In the genomic region with DNA sequence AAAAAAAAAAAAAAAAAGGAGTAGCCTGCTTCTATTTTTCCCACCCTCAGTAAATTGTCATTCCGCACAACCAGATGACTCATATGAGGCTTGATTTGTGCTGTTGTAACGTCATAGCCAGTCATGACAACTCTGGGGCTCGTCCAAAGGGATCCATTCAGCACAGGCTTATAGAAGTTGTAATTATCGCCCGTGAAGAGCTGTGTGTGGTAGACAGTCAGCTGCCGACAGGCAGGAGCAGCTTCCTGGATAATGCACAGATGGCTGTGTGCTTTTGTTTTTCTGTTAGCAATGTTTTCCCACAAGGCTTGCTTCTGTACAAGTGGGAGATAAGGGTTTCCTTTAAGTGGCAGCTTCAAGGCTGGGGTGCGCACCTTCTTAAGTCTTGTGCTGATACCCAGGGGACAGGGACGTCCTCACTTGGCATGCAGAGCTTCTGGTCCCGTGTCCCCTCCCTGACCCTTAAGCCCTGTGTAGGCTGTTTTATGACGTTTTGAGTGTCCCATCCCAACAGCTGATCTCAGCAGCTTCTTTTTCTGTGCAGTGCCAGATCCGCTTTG, we compare ENCODE assay signal across 1 cellular context.
TF ChIP-seq lines count a peak whose summit lies in the region.

No MANE protein-coding gene starts in this region.

TF ChIP-seq in K562, 482 proteins besides CTCF, POLR2A, EP300 and RAD21 (continued from another document and continues in another):
- TF ChIP-seq, protein P1, sequence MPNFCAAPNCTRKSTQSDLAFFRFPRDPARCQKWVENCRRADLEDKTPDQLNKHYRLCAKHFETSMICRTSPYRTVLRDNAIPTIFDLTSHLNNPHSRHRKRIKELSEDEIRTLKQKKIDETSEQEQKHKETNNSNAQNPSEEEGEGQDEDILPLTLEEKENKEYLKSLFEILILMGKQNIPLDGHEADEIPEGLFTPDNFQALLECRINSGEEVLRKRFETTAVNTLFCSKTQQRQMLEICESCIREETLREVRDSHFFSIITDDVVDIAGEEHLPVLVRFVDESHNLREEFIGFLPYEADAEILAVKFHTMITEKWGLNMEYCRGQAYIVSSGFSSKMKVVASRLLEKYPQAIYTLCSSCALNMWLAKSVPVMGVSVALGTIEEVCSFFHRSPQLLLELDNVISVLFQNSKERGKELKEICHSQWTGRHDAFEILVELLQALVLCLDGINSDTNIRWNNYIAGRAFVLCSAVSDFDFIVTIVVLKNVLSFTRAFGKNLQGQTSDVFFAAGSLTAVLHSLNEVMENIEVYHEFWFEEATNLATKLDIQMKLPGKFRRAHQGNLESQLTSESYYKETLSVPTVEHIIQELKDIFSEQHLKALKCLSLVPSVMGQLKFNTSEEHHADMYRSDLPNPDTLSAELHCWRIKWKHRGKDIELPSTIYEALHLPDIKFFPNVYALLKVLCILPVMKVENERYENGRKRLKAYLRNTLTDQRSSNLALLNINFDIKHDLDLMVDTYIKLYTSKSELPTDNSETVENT (CRISPR knock-in tag; IDR thresholded peaks at IDR 0.05) = no peak
- TF ChIP-seq EP400 (IDR thresholded peaks at IDR 0.05) = no peak
- TF ChIP-seq, protein P2, sequence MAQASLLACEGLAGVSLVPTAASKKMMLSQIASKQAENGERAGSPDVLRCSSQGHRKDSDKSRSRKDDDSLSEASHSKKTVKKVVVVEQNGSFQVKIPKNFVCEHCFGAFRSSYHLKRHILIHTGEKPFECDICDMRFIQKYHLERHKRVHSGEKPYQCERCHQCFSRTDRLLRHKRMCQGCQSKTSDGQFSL (CRISPR knock-in tag; IDR thresholded peaks at IDR 0.05) = no peak
- TF ChIP-seq, protein P2 (tag; IDR thresholded peaks at IDR 0.05) = no peak
- TF ChIP-seq, protein P3, sequence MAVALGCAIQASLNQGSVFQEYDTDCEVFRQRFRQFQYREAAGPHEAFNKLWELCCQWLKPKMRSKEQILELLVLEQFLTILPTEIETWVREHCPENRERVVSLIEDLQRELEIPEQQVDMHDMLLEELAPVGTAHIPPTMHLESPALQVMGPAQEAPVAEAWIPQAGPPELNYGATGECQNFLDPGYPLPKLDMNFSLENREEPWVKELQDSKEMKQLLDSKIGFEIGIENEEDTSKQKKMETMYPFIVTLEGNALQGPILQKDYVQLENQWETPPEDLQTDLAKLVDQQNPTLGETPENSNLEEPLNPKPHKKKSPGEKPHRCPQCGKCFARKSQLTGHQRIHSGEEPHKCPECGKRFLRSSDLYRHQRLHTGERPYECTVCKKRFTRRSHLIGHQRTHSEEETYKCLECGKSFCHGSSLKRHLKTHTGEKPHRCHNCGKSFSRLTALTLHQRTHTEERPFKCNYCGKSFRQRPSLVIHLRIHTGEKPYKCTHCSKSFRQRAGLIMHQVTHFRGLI (CRISPR knock-in tag; IDR thresholded peaks at IDR 0.05) = no peak
- TF ChIP-seq COPS2 (conservative IDR thresholded peaks at IDR 0.05) = no peak
- TF ChIP-seq PRPF4 (IDR thresholded peaks at IDR 0.05; ENCODE audit: insufficient read depth, low read depth, low read length, poor library complexity, severe bottlenecking) = no peak
- no peak for TF ChIP-seq TAF7 (tag; IDR thresholded peaks at IDR 0.05)
- no peak for TF ChIP-seq MTF1 (CRISPR knock-in tag; IDR thresholded peaks at IDR 0.05; ENCODE audit: borderline replicate concordance)
- TF ChIP-seq, protein P4, sequence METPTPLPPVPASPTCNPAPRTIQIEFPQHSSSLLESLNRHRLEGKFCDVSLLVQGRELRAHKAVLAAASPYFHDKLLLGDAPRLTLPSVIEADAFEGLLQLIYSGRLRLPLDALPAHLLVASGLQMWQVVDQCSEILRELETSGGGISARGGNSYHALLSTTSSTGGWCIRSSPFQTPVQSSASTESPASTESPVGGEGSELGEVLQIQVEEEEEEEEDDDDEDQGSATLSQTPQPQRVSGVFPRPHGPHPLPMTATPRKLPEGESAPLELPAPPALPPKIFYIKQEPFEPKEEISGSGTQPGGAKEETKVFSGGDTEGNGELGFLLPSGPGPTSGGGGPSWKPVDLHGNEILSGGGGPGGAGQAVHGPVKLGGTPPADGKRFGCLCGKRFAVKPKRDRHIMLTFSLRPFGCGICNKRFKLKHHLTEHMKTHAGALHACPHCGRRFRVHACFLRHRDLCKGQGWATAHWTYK (CRISPR knock-in tag; IDR thresholded peaks at IDR 0.05) = no peak
- TF ChIP-seq FOXK1 (CRISPR knock-in tag; IDR thresholded peaks at IDR 0.05; ENCODE audit: borderline replicate concordance) = no peak
- TF ChIP-seq DNMT1 (IDR thresholded peaks at IDR 0.05) = no peak
- TF ChIP-seq, protein P5, sequence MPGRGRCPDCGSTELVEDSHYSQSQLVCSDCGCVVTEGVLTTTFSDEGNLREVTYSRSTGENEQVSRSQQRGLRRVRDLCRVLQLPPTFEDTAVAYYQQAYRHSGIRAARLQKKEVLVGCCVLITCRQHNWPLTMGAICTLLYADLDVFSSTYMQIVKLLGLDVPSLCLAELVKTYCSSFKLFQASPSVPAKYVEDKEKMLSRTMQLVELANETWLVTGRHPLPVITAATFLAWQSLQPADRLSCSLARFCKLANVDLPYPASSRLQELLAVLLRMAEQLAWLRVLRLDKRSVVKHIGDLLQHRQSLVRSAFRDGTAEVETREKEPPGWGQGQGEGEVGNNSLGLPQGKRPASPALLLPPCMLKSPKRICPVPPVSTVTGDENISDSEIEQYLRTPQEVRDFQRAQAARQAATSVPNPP (IDR thresholded peaks at IDR 0.05; ENCODE audit: borderline replicate concordance, insufficient read depth, insufficient read length) = no peak
- no peak for TF ChIP-seq ZNF324 (CRISPR knock-in tag; IDR thresholded peaks at IDR 0.05)
- TF ChIP-seq LEF1 (IDR thresholded peaks at IDR 0.05) = no peak
- no peak for TF ChIP-seq SIRT6 (IDR thresholded peaks at IDR 0.05; ENCODE audit: low read depth, low read length)
- TF ChIP-seq ZNF561 (CRISPR knock-in tag; conservative IDR thresholded peaks at IDR 0.05) = no peak
- TF ChIP-seq RBM14 (IDR thresholded peaks at IDR 0.05; ENCODE audit: borderline replicate concordance, insufficient read depth, low read depth, low read length) = no peak
- TF ChIP-seq, protein P6, sequence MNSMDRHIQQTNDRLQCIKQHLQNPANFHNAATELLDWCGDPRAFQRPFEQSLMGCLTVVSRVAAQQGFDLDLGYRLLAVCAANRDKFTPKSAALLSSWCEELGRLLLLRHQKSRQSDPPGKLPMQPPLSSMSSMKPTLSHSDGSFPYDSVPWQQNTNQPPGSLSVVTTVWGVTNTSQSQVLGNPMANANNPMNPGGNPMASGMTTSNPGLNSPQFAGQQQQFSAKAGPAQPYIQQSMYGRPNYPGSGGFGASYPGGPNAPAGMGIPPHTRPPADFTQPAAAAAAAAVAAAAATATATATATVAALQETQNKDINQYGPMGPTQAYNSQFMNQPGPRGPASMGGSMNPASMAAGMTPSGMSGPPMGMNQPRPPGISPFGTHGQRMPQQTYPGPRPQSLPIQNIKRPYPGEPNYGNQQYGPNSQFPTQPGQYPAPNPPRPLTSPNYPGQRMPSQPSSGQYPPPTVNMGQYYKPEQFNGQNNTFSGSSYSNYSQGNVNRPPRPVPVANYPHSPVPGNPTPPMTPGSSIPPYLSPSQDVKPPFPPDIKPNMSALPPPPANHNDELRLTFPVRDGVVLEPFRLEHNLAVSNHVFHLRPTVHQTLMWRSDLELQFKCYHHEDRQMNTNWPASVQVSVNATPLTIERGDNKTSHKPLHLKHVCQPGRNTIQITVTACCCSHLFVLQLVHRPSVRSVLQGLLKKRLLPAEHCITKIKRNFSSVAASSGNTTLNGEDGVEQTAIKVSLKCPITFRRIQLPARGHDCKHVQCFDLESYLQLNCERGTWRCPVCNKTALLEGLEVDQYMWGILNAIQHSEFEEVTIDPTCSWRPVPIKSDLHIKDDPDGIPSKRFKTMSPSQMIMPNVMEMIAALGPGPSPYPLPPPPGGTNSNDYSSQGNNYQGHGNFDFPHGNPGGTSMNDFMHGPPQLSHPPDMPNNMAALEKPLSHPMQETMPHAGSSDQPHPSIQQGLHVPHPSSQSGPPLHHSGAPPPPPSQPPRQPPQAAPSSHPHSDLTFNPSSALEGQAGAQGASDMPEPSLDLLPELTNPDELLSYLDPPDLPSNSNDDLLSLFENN (IDR thresholded peaks at IDR 0.05; ENCODE audit: low read depth in 2 of 2, low read length in 2 of 2) = no peak
- TF ChIP-seq NCOA2 (IDR thresholded peaks at IDR 0.05; ENCODE audit: partially characterized antibody in 2 of 2) = no peak
- TF ChIP-seq BRF1 (IDR thresholded peaks at IDR 0.05; ENCODE audit: borderline replicate concordance, extremely low read depth, insufficient read length) = no peak
- TF ChIP-seq ZNF3 (CRISPR knock-in tag; IDR thresholded peaks at IDR 0.05) = no peak
- no peak for TF ChIP-seq HCFC1 (IDR thresholded peaks at IDR 0.05; ENCODE audit: low read depth, low read length)
- no peak for TF ChIP-seq PHF20 (IDR thresholded peaks at IDR 0.05; ENCODE audit: partially characterized antibody)
- TF ChIP-seq, protein P7, sequence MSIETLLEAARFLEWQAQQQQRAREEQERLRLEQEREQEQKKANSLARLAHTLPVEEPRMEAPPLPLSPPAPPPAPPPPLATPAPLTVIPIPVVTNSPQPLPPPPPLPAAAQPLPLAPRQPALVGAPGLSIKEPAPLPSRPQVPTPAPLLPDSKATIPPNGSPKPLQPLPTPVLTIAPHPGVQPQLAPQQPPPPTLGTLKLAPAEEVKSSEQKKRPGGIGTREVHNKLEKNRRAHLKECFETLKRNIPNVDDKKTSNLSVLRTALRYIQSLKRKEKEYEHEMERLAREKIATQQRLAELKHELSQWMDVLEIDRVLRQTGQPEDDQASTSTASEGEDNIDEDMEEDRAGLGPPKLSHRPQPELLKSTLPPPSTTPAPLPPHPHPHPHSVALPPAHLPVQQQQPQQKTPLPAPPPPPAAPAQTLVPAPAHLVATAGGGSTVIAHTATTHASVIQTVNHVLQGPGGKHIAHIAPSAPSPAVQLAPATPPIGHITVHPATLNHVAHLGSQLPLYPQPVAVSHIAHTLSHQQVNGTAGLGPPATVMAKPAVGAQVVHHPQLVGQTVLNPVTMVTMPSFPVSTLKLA (conservative IDR thresholded peaks at IDR 0.05) = 0 out of 4 replicates have a peak, but pooled peaks of 1 of the 2 experiments have one; percentile 38
- TF ChIP-seq HLTF (IDR thresholded peaks at IDR 0.05) = no peak
- TF ChIP-seq ILF3 (IDR thresholded peaks at IDR 0.05; ENCODE audit: borderline replicate concordance) = no peak
- TF ChIP-seq, protein P8, sequence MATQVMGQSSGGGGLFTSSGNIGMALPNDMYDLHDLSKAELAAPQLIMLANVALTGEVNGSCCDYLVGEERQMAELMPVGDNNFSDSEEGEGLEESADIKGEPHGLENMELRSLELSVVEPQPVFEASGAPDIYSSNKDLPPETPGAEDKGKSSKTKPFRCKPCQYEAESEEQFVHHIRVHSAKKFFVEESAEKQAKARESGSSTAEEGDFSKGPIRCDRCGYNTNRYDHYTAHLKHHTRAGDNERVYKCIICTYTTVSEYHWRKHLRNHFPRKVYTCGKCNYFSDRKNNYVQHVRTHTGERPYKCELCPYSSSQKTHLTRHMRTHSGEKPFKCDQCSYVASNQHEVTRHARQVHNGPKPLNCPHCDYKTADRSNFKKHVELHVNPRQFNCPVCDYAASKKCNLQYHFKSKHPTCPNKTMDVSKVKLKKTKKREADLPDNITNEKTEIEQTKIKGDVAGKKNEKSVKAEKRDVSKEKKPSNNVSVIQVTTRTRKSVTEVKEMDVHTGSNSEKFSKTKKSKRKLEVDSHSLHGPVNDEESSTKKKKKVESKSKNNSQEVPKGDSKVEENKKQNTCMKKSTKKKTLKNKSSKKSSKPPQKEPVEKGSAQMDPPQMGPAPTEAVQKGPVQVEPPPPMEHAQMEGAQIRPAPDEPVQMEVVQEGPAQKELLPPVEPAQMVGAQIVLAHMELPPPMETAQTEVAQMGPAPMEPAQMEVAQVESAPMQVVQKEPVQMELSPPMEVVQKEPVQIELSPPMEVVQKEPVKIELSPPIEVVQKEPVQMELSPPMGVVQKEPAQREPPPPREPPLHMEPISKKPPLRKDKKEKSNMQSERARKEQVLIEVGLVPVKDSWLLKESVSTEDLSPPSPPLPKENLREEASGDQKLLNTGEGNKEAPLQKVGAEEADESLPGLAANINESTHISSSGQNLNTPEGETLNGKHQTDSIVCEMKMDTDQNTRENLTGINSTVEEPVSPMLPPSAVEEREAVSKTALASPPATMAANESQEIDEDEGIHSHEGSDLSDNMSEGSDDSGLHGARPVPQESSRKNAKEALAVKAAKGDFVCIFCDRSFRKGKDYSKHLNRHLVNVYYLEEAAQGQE (CRISPR knock-in tag; IDR thresholded peaks at IDR 0.05; ENCODE audit: low read depth) = no peak
- TF ChIP-seq ZNF282 (CRISPR knock-in tag; IDR thresholded peaks at IDR 0.05) = no peak
- TF ChIP-seq XRCC4 (IDR thresholded peaks at IDR 0.05; ENCODE audit: extremely low read depth, insufficient read depth, insufficient read length) = no peak
- TF ChIP-seq ZBTB17 (CRISPR knock-in tag; IDR thresholded peaks at IDR 0.05) = no peak
- no peak for TF ChIP-seq HSF4 (CRISPR knock-in tag; IDR thresholded peaks at IDR 0.05; ENCODE audit: borderline replicate concordance)
- TF ChIP-seq L3MBTL2 (IDR thresholded peaks at IDR 0.05) = 0 out of 2 replicates have a peak, but pooled peaks have one; percentile 20
